ENCODE assay signal across 1 cellular context in the genomic region with DNA sequence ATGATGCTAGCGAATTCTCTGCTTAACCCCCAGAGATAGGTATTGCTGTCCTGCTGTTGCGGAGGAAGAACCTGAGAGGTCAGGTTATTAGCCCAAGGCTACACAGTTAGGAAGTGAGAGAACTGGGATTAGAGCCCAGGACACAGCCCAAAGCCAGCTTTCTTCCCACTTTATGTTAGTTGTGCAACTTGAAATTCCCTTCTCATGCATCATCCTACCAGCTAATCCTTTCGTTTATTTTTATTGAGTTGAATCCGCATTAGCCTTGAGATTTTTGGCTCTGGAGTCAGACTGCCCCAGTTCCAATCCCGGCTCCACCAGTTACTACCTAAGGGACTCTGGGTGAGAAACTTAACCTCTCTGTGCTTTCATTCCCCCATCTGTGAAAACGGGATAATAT.
TF ChIP-seq lines count a peak whose summit lies in the region.

No MANE protein-coding gene starts in this region.

TF ChIP-seq in SK-N-SH, 30 proteins besides CTCF, POLR2A, EP300 and RAD21 (continued from another document):
- TF ChIP-seq, protein P1, sequence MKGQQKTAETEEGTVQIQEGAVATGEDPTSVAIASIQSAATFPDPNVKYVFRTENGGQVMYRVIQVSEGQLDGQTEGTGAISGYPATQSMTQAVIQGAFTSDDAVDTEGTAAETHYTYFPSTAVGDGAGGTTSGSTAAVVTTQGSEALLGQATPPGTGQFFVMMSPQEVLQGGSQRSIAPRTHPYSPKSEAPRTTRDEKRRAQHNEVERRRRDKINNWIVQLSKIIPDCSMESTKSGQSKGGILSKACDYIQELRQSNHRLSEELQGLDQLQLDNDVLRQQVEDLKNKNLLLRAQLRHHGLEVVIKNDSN (IDR thresholded peaks at IDR 0.05; ENCODE audit: borderline replicate concordance, low read depth), result no peak
- TF ChIP-seq, protein P2, sequence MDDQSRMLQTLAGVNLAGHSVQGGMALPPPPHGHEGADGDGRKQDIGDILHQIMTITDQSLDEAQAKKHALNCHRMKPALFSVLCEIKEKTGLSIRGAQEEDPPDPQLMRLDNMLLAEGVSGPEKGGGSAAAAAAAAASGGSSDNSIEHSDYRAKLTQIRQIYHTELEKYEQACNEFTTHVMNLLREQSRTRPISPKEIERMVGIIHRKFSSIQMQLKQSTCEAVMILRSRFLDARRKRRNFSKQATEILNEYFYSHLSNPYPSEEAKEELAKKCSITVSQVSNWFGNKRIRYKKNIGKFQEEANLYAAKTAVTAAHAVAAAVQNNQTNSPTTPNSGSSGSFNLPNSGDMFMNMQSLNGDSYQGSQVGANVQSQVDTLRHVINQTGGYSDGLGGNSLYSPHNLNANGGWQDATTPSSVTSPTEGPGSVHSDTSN (IDR thresholded peaks at IDR 0.05), result no peak
